In genomic region chr1:32749726-32750224, GRCh38 we compare ENCODE assay signal across 24 cellular contexts. TPM values are rescaled to one million over a fixed set of nuclear protein-coding genes. Genes with fewer than 3 reads are reported as not detected.
"Had no signal": no experiment of that assay in that cellular context is flagged by ENCODE, and none has a peak within 500 bp of the region (broad histone marks: within the 10 kb centered on the region; RNA-seq: fewer than 3 reads in every experiment).

No MANE protein-coding gene starts in this region.

- H3K27me3 ChIP-seq: body of pancreas, esophagus squamous epithelium, right atrium auricular region had no signal

- DNase-seq: activated B cell treated with CpG ODN at 0.5 μM for 24 hours; activated CD4-positive, alpha-beta T cell treated with anti-CD3 and anti-CD28 coated beads for 48 hours; activated CD8-positive, alpha-beta memory T cell treated with anti-CD3 and anti-CD28 coated beads, Interleukin-2, amount 50 U/mL, for 4 hours; activated CD8-positive, alpha-beta T cell treated with anti-CD3 and anti-CD28 coated beads, Interleukin-2, amount 10 ng/mL, durations not matched to agents 7 days and 5 days; activated gamma-delta T cell treated with Interleukin-2 at 50 U/mL for 16 hours; activated naive CD8-positive, alpha-beta T cell treated with anti-CD3 and anti-CD28 coated beads for 36 hours; amygdala; body of pancreas; effector CD8-positive, alpha-beta T cell; esophagus squamous epithelium; glutamatergic neuron; hypothalamus; left ventricle myocardium inferior; naive thymus-derived CD8-positive, alpha-beta T cell; small intestine; stimulated activated CD4-positive, alpha-beta T cell treated with anti-CD3 and anti-CD28 coated beads, Interleukin-4, amount 100 ng/mL, for 24 hours; stimulated activated naive CD4-positive, alpha-beta T cell treated with Interleukin-2 at 50 U/mL for 16 hours; T-helper 17 cell had no signal

- H3K36me3 Mint-ChIP-seq: activated naive CD8-positive, alpha-beta T cell treated with anti-CD3 and anti-CD28 coated beads for 36 hours; naive thymus-derived CD8-positive, alpha-beta T cell; type B pancreatic cell had no signal

- H3K9me3 Mint-ChIP-seq: activated B cell treated with CpG ODN at 0.5 μM for 24 hours; activated naive CD8-positive, alpha-beta T cell treated with anti-CD3 and anti-CD28 coated beads for 36 hours; central memory CD8-positive, alpha-beta T cell; naive thymus-derived CD8-positive, alpha-beta T cell; type B pancreatic cell had no signal

- H3K27ac Mint-ChIP-seq: activated B cell treated with CpG ODN at 0.5 μM for 24 hours; activated CD8-positive, alpha-beta T cell treated with anti-CD3 and anti-CD28 coated beads, Interleukin-2, amount 10 ng/mL, durations not matched to agents 7 days and 5 days; activated naive CD8-positive, alpha-beta T cell treated with anti-CD3 and anti-CD28 coated beads for 36 hours had no signal

- H3K4me3 Mint-ChIP-seq: activated B cell treated with CpG ODN at 0.5 μM for 24 hours; activated CD8-positive, alpha-beta T cell treated with anti-CD3 and anti-CD28 coated beads, Interleukin-2, amount 10 ng/mL, durations not matched to agents 7 days and 5 days; activated naive CD8-positive, alpha-beta T cell treated with anti-CD3 and anti-CD28 coated beads for 36 hours; central memory CD8-positive, alpha-beta T cell; T-helper 17 cell; type B pancreatic cell had no signal

- H3K9me3 ChIP-seq: body of pancreas, esophagus squamous epithelium, left ventricle myocardium inferior, neutrophil, right atrium auricular region had no signal

- H3K27ac ChIP-seq: coronary artery, esophagus squamous epithelium, left ventricle myocardium inferior, neutrophil, right atrium auricular region had no signal

- FAIRE-seq: endothelial cell of umbilical vein, small intestine had no signal

- H3K36me3 ChIP-seq: left ventricle myocardium inferior, neutrophil, right atrium auricular region had no signal

- H3K4me3 ChIP-seq: body of pancreas, coronary artery, esophagus squamous epithelium, left ventricle myocardium inferior, right atrium auricular region had no signal

- H3K27me3 Mint-ChIP-seq: central memory CD8-positive, alpha-beta T cell; T-helper 17 cell; type B pancreatic cell had no signal

- ATAC-seq: activated CD8-positive, alpha-beta T cell treated with anti-CD3 and anti-CD28 coated beads, Interleukin-2, amount 10 ng/mL, durations not matched to agents 7 days and 5 days; body of pancreas; naive thymus-derived CD8-positive, alpha-beta T cell; T-helper 17 cell had no signal

RNA-seq across cellular contexts. Expression of gene SYNC, which starts 47.2 kb away (rescaled TPM):
- total RNA-seq: activated B cell treated with CpG ODN at 0.5 μM for 24 hours; activated CD8-positive, alpha-beta T cell treated with anti-CD3 and anti-CD28 coated beads, Interleukin-2, amount 10 ng/mL, durations not matched to agents 7 days and 5 days; activated naive CD8-positive, alpha-beta T cell treated with anti-CD3 and anti-CD28 coated beads for 36 hours; naive thymus-derived CD8-positive, alpha-beta T cell; T-helper 17 cell had no signal
- polyA plus RNA-seq: naive thymus-derived CD8-positive, alpha-beta T cell had no signal
